Comparison of ENCODE assay signal across 9 cellular contexts in genomic region chr19:9539201-9539600, GRCh38. TPM values are rescaled to one million over a fixed set of nuclear protein-coding genes. Genes with fewer than 3 reads are reported as not detected.
DNase-seq lines count a peak whose midpoint lies in the region; ATAC-seq and TF ChIP-seq lines count a peak whose summit lies in the region.
"Not testable (repeated sequence)": the region's sequence is repeated elsewhere in the genome, so short reads cannot be mapped to it uniquely, and the experiment has no call there.
"Had no signal": no experiment of that assay in that cellular context is flagged by ENCODE, and none has a peak within 500 bp of the region (broad histone marks: within the 10 kb centered on the region; RNA-seq: fewer than 3 reads in every experiment).

No MANE protein-coding gene starts in this region.

- BruUV-seq in MCF 10A (replicated peaks; lab: Mats Ljungman, UMichigan), result not testable (repeated sequence)

- intact Hi-C loops in CD8-positive, alpha-beta T cell (cut with DNase I, micrococcal nuclease), result loop anchor here (2.0 to 5.0 kb wide), 4 partner anchors 46 to 397 kb away; partner anchors contain the start of genes ZNF121 (in 2 of the 2), ZNF317 (in 1 of the 2) and ZNF559 (in 1 of the 2)
- intact Hi-C loops in MCF 10A (cut with micrococcal nuclease); tibial artery (cut with DNase I; ENCODE audit: low total_unique reads): not testable (repeated sequence)
- intact Hi-C loops in prostate gland (cut with DNase I), result loop anchor here (10.0 kb wide), 1 partner anchor 104 kb away; the partner anchor contains the start of gene ZNF266

- not testable (repeated sequence) for H3K27me3 ChIP-seq in CD8-positive, alpha-beta T cell (ENCODE audit: insufficient read depth, low read length); OCI-LY1 (ENCODE audit: insufficient read depth, low read length); mesenchymal stem cell (ENCODE audit: control insufficient read depth in 1 of 2, insufficient read depth in 1 of 2, low read length in 2 of 2); prostate gland (replicated peaks; ENCODE audit: insufficient read depth); tibial artery

- peaks cover 13% of the 10 kb centered on the region for H3K79me1 ChIP-seq in mesenchymal stem cell (replicated peaks; ENCODE audit: low read length, poor library complexity, severe bottlenecking)

- peak overlapping the region; percentile 66 for H4K8ac ChIP-seq in mesenchymal stem cell (ENCODE audit: low read length)

- H3K4me1 Mint-ChIP-seq in CD8-positive, alpha-beta T cell (ENCODE audit: low read depth), result peaks cover 35% of the 10 kb centered on the region
- peaks cover 14% of the 10 kb centered on the region for H3K4me1 Mint-ChIP-seq in activated CD8-positive, alpha-beta T cell treated with anti-CD3 and anti-CD28 coated beads, Interleukin-2, amount 10 ng/mL, durations not matched to agents 7 days and 5 days (ENCODE audit: low read depth)
- H3K4me1 Mint-ChIP-seq in MCF 10A (ENCODE audit: insufficient read depth, unreplicated experiment), result not testable (repeated sequence)

- peaks cover 17% of the 10 kb centered on the region for H3K4me1 ChIP-seq in CD8-positive, alpha-beta T cell (ENCODE audit: insufficient read depth, low read length)
- not testable (repeated sequence) for H3K4me1 ChIP-seq in OCI-LY1 (ENCODE audit: insufficient read depth, low read length, severe bottlenecking); mesenchymal stem cell (ENCODE audit: control insufficient read depth, insufficient read depth, low read depth, low read length); prostate gland (replicated peaks)
- peaks cover 0 to 23% (median 3%) of the 10 kb centered on the region in 4 donors for H3K4me1 ChIP-seq in tibial artery

- H3K79me2 ChIP-seq in OCI-LY1 (ENCODE audit: insufficient read depth, low read length), result peaks cover 11% of the 10 kb centered on the region; the same call in 1 of the 2 replicates

- not testable (repeated sequence) for TF ChIP-seq POLR2A in prostate gland (IDR thresholded peaks at IDR 0.05)

- peaks cover 35% of the 10 kb centered on the region for H3K36me3 Mint-ChIP-seq in CD8-positive, alpha-beta T cell
- peaks cover 50% of the 10 kb centered on the region for H3K36me3 Mint-ChIP-seq in activated CD8-positive, alpha-beta T cell treated with anti-CD3 and anti-CD28 coated beads, Interleukin-2, amount 10 ng/mL, durations not matched to agents 7 days and 5 days (ENCODE audit: low read depth)
- peaks cover 21% of the 10 kb centered on the region for H3K36me3 Mint-ChIP-seq in MCF 10A (ENCODE audit: insufficient read depth, unreplicated experiment)

- not testable (repeated sequence) for H3K9me2 ChIP-seq in OCI-LY1 (ENCODE audit: low read depth, low read length)

- not testable (repeated sequence) for H3K9me3 ChIP-seq in CD8-positive, alpha-beta T cell (ENCODE audit: low read length); OCI-LY1 (ENCODE audit: low read length); prostate gland
- H3K9me3 ChIP-seq in mesenchymal stem cell (ENCODE audit: control insufficient read depth, low read length) (peaks cover 28% of the 10 kb centered on the region), tibial artery (peaks cover 0 to 16% (median 13%) of the 10 kb centered on the region in 3 donors)

- H3K4me3 Mint-ChIP-seq in CD8-positive, alpha-beta T cell, result peak overlapping the region; percentile 99
- peak overlapping the region; percentile 98 for H3K4me3 Mint-ChIP-seq in activated CD8-positive, alpha-beta T cell treated with anti-CD3 and anti-CD28 coated beads, Interleukin-2, amount 10 ng/mL, durations not matched to agents 7 days and 5 days
- peak overlapping the region; percentile 26 for H3K4me3 Mint-ChIP-seq in MCF 10A (ENCODE audit: unreplicated experiment)

- H3K27ac Mint-ChIP-seq in CD8-positive, alpha-beta T cell, result peak overlapping the region; percentile 100
- peak overlapping the region; percentile 99 for H3K27ac Mint-ChIP-seq in activated CD8-positive, alpha-beta T cell treated with anti-CD3 and anti-CD28 coated beads, Interleukin-2, amount 10 ng/mL, durations not matched to agents 7 days and 5 days
- H3K27ac Mint-ChIP-seq in MCF 10A (ENCODE audit: low read depth, unreplicated experiment), result peak overlapping the region; percentile 100

- H3K23ac ChIP-seq in mesenchymal stem cell (ENCODE audit: low read length in 2 of 2), result not testable (repeated sequence)

- not testable (repeated sequence) for H3K27me3 Mint-ChIP-seq in CD8-positive, alpha-beta T cell (ENCODE audit: low read depth); activated CD8-positive, alpha-beta T cell treated with anti-CD3 and anti-CD28 coated beads, Interleukin-2, amount 10 ng/mL, durations not matched to agents 7 days and 5 days (ENCODE audit: low read depth); MCF 10A (ENCODE audit: insufficient read depth, unreplicated experiment)

- not testable (repeated sequence) for H2BK12ac ChIP-seq in mesenchymal stem cell (ENCODE audit: low read length in 2 of 2)

- not testable (repeated sequence) for H3F3A ChIP-seq in OCI-LY1 (ENCODE audit: insufficient read depth, low read length)

- H3K4me3 ChIP-seq in CD8-positive, alpha-beta T cell (ENCODE audit: low read depth, low read length), result peak overlapping the region; percentile 89
- H3K4me3 ChIP-seq in OCI-LY1 (ENCODE audit: low read depth, low read length, poor library complexity, severe bottlenecking) (peak overlapping the region; percentile 86), fibroblast of the aortic adventitia (ENCODE audit: low read depth, low read length) (peak overlapping the region; percentile 90), mesenchymal stem cell (ENCODE audit: insufficient read depth in 1 of 2, low read depth in 1 of 2, low read length in 2 of 2) (peak overlapping the region in 1 of 2 experiments; percentile 93), prostate gland (peak overlapping the region in 1 of 2 donors; percentile 63), tibial artery (peak overlapping the region; percentile 64 to 67)

- H2BK5ac ChIP-seq in mesenchymal stem cell (ENCODE audit: low read depth, low read length, poor library complexity, severe bottlenecking), result not testable (repeated sequence)

- not testable (repeated sequence) for H2BK120ac ChIP-seq in mesenchymal stem cell (ENCODE audit: low read depth, low read length)

- not testable (repeated sequence) for DNase-seq in CD8-positive, alpha-beta T cell; activated CD8-positive, alpha-beta T cell treated with anti-CD3 and anti-CD28 coated beads, Interleukin-2, amount 10 ng/mL, durations not matched to agents 7 days and 5 days; MCF 10A (ENCODE audit: unreplicated experiment); fibroblast of the aortic adventitia (ENCODE audit: low read depth); mesenchymal stem cell; prostate gland (ENCODE audit: low spot score); tibial artery

- not testable (repeated sequence) for H3K4me2 ChIP-seq in OCI-LY1 (ENCODE audit: low read length)
- peak overlapping the region; percentile 8 for H3K4me2 ChIP-seq in mesenchymal stem cell (ENCODE audit: low read length, poor library complexity, severe bottlenecking)

- not testable (repeated sequence) for H2AK5ac ChIP-seq in mesenchymal stem cell (ENCODE audit: low read length, severe bottlenecking)

- POLR2A ChIA-PET in CD8-positive, alpha-beta T cell (lab: Charles Lee), result interaction anchor here (0.6 to 1.0 kb wide), 2 partner anchors 199 to 230 kb away, joined by 3 read pairs; partner anchors contain the start of gene ZNF846
- POLR2A ChIA-PET in activated CD8-positive, alpha-beta T cell treated with anti-CD3 and anti-CD28 coated beads, Interleukin-2, amount 10 ng/mL, durations not matched to agents 7 days and 5 days (lab: Charles Lee), result not testable (repeated sequence)
- POLR2A ChIA-PET in MCF 10A (lab: Yijun Ruan, JAX), result interaction anchor here (1.1 kb wide), 1 partner anchor 22 kb away, joined by 3 read pairs; no protein-coding TSS in a partner anchor

- H3K9ac ChIP-seq in OCI-LY1 (ENCODE audit: low read length), result not testable (repeated sequence)
- H3K9ac ChIP-seq in mesenchymal stem cell (ENCODE audit: low read length), result peak overlapping the region; percentile 97

- CTCF ChIA-PET in CD8-positive, alpha-beta T cell (lab: Charles Lee); activated CD8-positive, alpha-beta T cell treated with anti-CD3 and anti-CD28 coated beads, Interleukin-2, amount 10 ng/mL, durations not matched to agents 7 days and 5 days (lab: Charles Lee); MCF 10A (lab: Yijun Ruan, JAX): not testable (repeated sequence)

- WGBS in mesenchymal stem cell, result 90% methylated on average over 5 of the region's 6 CpGs
- 90% methylated on average over 6 of the region's 6 CpGs for WGBS in prostate gland

- H2AFZ ChIP-seq in OCI-LY1 (ENCODE audit: low read length); mesenchymal stem cell (ENCODE audit: low read depth, low read length): not testable (repeated sequence)

- H2BK15ac ChIP-seq in mesenchymal stem cell (ENCODE audit: low read depth, poor library complexity, severe bottlenecking), result not testable (repeated sequence)

- peaks cover 12% of the 10 kb centered on the region for H3K36me3 ChIP-seq in CD8-positive, alpha-beta T cell (ENCODE audit: insufficient read depth, low read length)
- H3K36me3 ChIP-seq in OCI-LY1 (ENCODE audit: insufficient read depth, low read length) (peaks cover 25% of the 10 kb centered on the region), mesenchymal stem cell (ENCODE audit: control insufficient read depth in 1 of 2, insufficient read depth in 2 of 2, low read depth in 1 of 2, low read length in 2 of 2) (peaks cover 22 to 24% of the 10 kb centered on the region in 2 experiments), prostate gland (peaks cover 5 to 16% of the 10 kb centered on the region in 2 donors), tibial artery (peaks cover 26 to 30% (median 28%) of the 10 kb centered on the region in 3 donors)

- not testable (repeated sequence) for H4K20me1 ChIP-seq in OCI-LY1 (ENCODE audit: insufficient read depth, low read length)

- ATAC-seq in CD8-positive, alpha-beta T cell; activated CD8-positive, alpha-beta T cell treated with anti-CD3 and anti-CD28 coated beads, Interleukin-2, amount 10 ng/mL, durations not matched to agents 7 days and 5 days: not testable (repeated sequence)

- not testable (repeated sequence) for H4K91ac ChIP-seq in mesenchymal stem cell (ENCODE audit: low read length)

- H3K18ac ChIP-seq in mesenchymal stem cell (ENCODE audit: low read depth in 1 of 2, low read length in 2 of 2), result not testable (repeated sequence)

- peak overlapping the region; percentile 91 for H3K27ac ChIP-seq in CD8-positive, alpha-beta T cell (ENCODE audit: low read depth, low read length)
- H3K27ac ChIP-seq in OCI-LY1 (ENCODE audit: low read depth, low read length, poor library complexity, severe bottlenecking); mesenchymal stem cell (ENCODE audit: low read length, poor library complexity, severe bottlenecking): not testable (repeated sequence)
- peak overlapping the region; percentile 92 to 97 for H3K27ac ChIP-seq in prostate gland
- peak overlapping the region; percentile 83 to 88 for H3K27ac ChIP-seq in tibial artery

- H3K4ac ChIP-seq in mesenchymal stem cell (ENCODE audit: low read depth in 1 of 2, low read length in 2 of 2), result not testable (repeated sequence)

- H3K14ac ChIP-seq in mesenchymal stem cell (ENCODE audit: low read length in 2 of 2), result not testable (repeated sequence)

- not testable (repeated sequence) for TF ChIP-seq CTCF in CD8-positive, alpha-beta T cell (IDR thresholded peaks at IDR 0.05); OCI-LY1 (IDR thresholded peaks at IDR 0.05; ENCODE audit: low read length); MCF 10A (IDR thresholded peaks at IDR 0.05; ENCODE audit: unreplicated experiment); fibroblast of the aortic adventitia (IDR thresholded peaks at IDR 0.05; ENCODE audit: insufficient read depth, low read length); prostate gland (IDR thresholded peaks at IDR 0.05); tibial artery (IDR thresholded peaks at IDR 0.05)

- H3K9me3 Mint-ChIP-seq in CD8-positive, alpha-beta T cell, result not testable (repeated sequence)
- peaks cover 25% of the 10 kb centered on the region for H3K9me3 Mint-ChIP-seq in activated CD8-positive, alpha-beta T cell treated with anti-CD3 and anti-CD28 coated beads, Interleukin-2, amount 10 ng/mL, durations not matched to agents 7 days and 5 days (ENCODE audit: insufficient read depth)
- peaks cover 15% of the 10 kb centered on the region for H3K9me3 Mint-ChIP-seq in MCF 10A (ENCODE audit: unreplicated experiment)

RNA-seq across cellular contexts. Expression of gene ZNF426, which starts 0.8 kb away (rescaled TPM):
- 10 to 100 TPM; 16.6 to 17.9 TPM for total RNA-seq in CD8-positive, alpha-beta T cell
- total RNA-seq in activated CD8-positive, alpha-beta T cell treated with anti-CD3 and anti-CD28 coated beads, Interleukin-2, amount 10 ng/mL, durations not matched to agents 7 days and 5 days, result 10 to 100 TPM; 14.6 to 15.8 TPM
- total RNA-seq in MCF 10A (2022) (8.1 and 13.2 TPM in 2 replicates), fibroblast of the aortic adventitia (ENCODE audit: low replicate concordance) (24.0 and 55.7 TPM in 2 replicates), prostate gland (10 to 100 TPM; 14.6 to 17.9 TPM)
- polyA plus RNA-seq in mesenchymal stem cell (2013, experiment 1 of 2), result 6.3 TPM
- polyA plus RNA-seq in mesenchymal stem cell (2013, experiment 2 of 2), result 6.4 TPM

RNA-seq across cellular contexts. Expression of gene ZNF560, which starts 40.8 kb away (rescaled TPM):
- total RNA-seq in CD8-positive, alpha-beta T cell, result not detected
- under 1 TPM in 1 of 2 experiments, not detected in 1; 0.40 TPM for total RNA-seq in activated CD8-positive, alpha-beta T cell treated with anti-CD3 and anti-CD28 coated beads, Interleukin-2, amount 10 ng/mL, durations not matched to agents 7 days and 5 days
- total RNA-seq in MCF 10A (2022) (not detected in 2 replicates), fibroblast of the aortic adventitia (ENCODE audit: low replicate concordance) (0.09 and 0.16 TPM in 2 replicates), prostate gland (1 to 10 TPM in 1 of 2 donors, not detected in 1; 5.9 TPM)
- polyA plus RNA-seq in mesenchymal stem cell (2013, experiment 1 of 2), result not detected
- not detected for polyA plus RNA-seq in mesenchymal stem cell (2013, experiment 2 of 2)
- total RNA-seq: G401 had no signal

RNA-seq across cellular contexts. Expression of gene ZNF121, which starts 45.1 kb away (rescaled TPM):
- 10 to 100 TPM; 40.6 to 43.2 TPM for total RNA-seq in CD8-positive, alpha-beta T cell
- 10 to 100 TPM; 51.3 to 55.2 TPM for total RNA-seq in activated CD8-positive, alpha-beta T cell treated with anti-CD3 and anti-CD28 coated beads, Interleukin-2, amount 10 ng/mL, durations not matched to agents 7 days and 5 days
- 51.9 and 63.9 TPM in 2 replicates for total RNA-seq in MCF 10A (2022)
- total RNA-seq in fibroblast of the aortic adventitia (ENCODE audit: low replicate concordance), result 13.7 and 51.9 TPM in 2 replicates
- 9.6 TPM for polyA plus RNA-seq in mesenchymal stem cell (2013, experiment 1 of 2)
- 8.5 TPM for polyA plus RNA-seq in mesenchymal stem cell (2013, experiment 2 of 2)
- 10 to 100 TPM; 31.6 to 31.7 TPM for total RNA-seq in prostate gland

Comparison
In these comparisons a context has a peak if more than half of its experiments do, and no peak if none do; other contexts are left out.
1. H3K4me3 Mint-ChIP-seq: peak in every context shown above with its lines; median percentile 99 in CD8-positive, alpha-beta T cell; 98 in activated CD8-positive, alpha-beta T cell treated with anti-CD3 and anti-CD28 coated beads, Interleukin-2, amount 10 ng/mL, durations not matched to agents 7 days and 5 days; 26 in MCF 10A.